In genomic region chr1:87686671-87687070, GRCh38 we compare ENCODE assay signal across 1 cellular context.
TF ChIP-seq lines count a peak whose summit lies in the region.

No MANE protein-coding gene starts in this region.

TF ChIP-seq in IMR-90, 13 proteins besides CTCF, POLR2A, EP300 and RAD21:
- TF ChIP-seq RFX5 (IDR thresholded peaks at IDR 0.05; ENCODE audit: low read depth, low read length) (no peak), SMC3 (IDR thresholded peaks at IDR 0.05; ENCODE audit: low read depth, low read length) (no peak), RCOR1 (IDR thresholded peaks at IDR 0.05; ENCODE audit: insufficient replicate concordance, low read length) (no peak), MXI1 (IDR thresholded peaks at IDR 0.05; ENCODE audit: borderline replicate concordance, low read depth, low read length) (no peak), NFE2L2 (IDR thresholded peaks at IDR 0.05; ENCODE audit: low read depth, low read length) (no peak), MAZ (IDR thresholded peaks at IDR 0.05; ENCODE audit: borderline replicate concordance, low read depth, low read length) (no peak), CEBPB (IDR thresholded peaks at IDR 0.05; ENCODE audit: low read depth, low read length) (no peak), BHLHE40 (IDR thresholded peaks at IDR 0.05; ENCODE audit: low read depth, low read length) (no peak), CHD1 (IDR thresholded peaks at IDR 0.05; ENCODE audit: low read depth, low read length) (no peak), USF2 (IDR thresholded peaks at IDR 0.05; ENCODE audit: low read depth, low read length) (no peak), MAFK (IDR thresholded peaks at IDR 0.05; ENCODE audit: low read depth, low read length) (no peak), ELK1 (IDR thresholded peaks at IDR 0.05; ENCODE audit: borderline replicate concordance, low read depth, low read length) (no peak), FOS (IDR thresholded peaks at IDR 0.05; ENCODE audit: low read depth, low read length) (no peak)
TF ChIP-seq in IMR-90: peak in this region for 0.
